28 cellular contexts compared by ENCODE assay signal in genomic region chr15:23750776-23751175, GRCh38.
"Had no signal": no experiment of that assay in that cellular context is flagged by ENCODE, and none has a peak within 500 bp of the region (broad histone marks: within the 10 kb centered on the region; RNA-seq: fewer than 3 reads in every experiment).

No MANE protein-coding gene starts in this region.

- DNase-seq: activated CD4-positive, alpha-beta memory T cell treated with anti-CD3 and anti-CD28 coated beads, Interleukin-2, amount 10 ng/mL, durations not matched to agents 7 days and 5 days; activated CD4-positive, alpha-beta T cell treated with anti-CD3 and anti-CD28 coated beads for 1 hour; activated CD4-positive, alpha-beta T cell treated with anti-CD3 and anti-CD28 coated beads for 4 hours; activated CD4-positive, alpha-beta T cell treated with anti-CD3 and anti-CD28 coated beads, Interleukin-2, amount 10 ng/mL, durations not matched to agents 7 days and 5 days; activated CD4-positive, alpha-beta T cell treated with anti-CD3 and anti-CD28 coated beads, Interleukin-2, amount 50 U/mL, for 4 hours; activated CD8-positive, alpha-beta memory T cell treated with anti-CD3 and anti-CD28 coated beads for 24 hours; activated effector memory CD4-positive, alpha-beta T cell treated with Interleukin-2 at 50 U/mL for 16 hours; activated gamma-delta T cell treated with Interleukin-2 at 50 U/mL for 16 hours; activated naive CD4-positive, alpha-beta T cell treated with anti-CD3 and anti-CD28 coated beads for 36 hours; activated naive CD8-positive, alpha-beta T cell treated with anti-CD3 and anti-CD28 coated beads for 36 hours; activated naive CD8-positive, alpha-beta T cell treated with anti-CD3 and anti-CD28 coated beads, Interleukin-2, amount 50 U/mL, for 24 hours; activated T-cell treated with anti-CD3 and anti-CD28 coated beads, Interleukin-2, amount 50 U/mL, for 4 hours; amygdala; aorta; caudate nucleus; cortex of kidney; dermis blood vessel endothelial cell; effector CD8-positive, alpha-beta T cell; esophagus squamous epithelium; foreskin melanocyte; T-helper 2 cell had no signal

- H3K27me3 ChIP-seq: adrenal gland, body of pancreas, esophagus squamous epithelium, gastroesophageal sphincter had no signal

- ATAC-seq: activated naive CD8-positive, alpha-beta T cell treated with anti-CD3 and anti-CD28 coated beads, Interleukin-2, amount 50 U/mL, for 24 hours; activated T-cell treated with anti-CD3 and anti-CD28 coated beads, Interleukin-2, amount 50 U/mL, for 4 hours; activated T-helper 17 cell treated with anti-CD3 and anti-CD28 coated beads, Interleukin-2, amount 50 U/mL, for 72 hours; gastroesophageal sphincter; WTC11 had no signal

- H3K4me1 ChIP-seq: adrenal gland, esophagus squamous epithelium, gastroesophageal sphincter had no signal

- H3K27ac ChIP-seq: adrenal gland, body of pancreas, epithelial cell of prostate, esophagus squamous epithelium, gastroesophageal sphincter had no signal

- H3K4me1 Mint-ChIP-seq: activated CD4-positive, alpha-beta memory T cell treated with anti-CD3 and anti-CD28 coated beads, Interleukin-2, amount 10 ng/mL, durations not matched to agents 7 days and 5 days; activated CD4-positive, alpha-beta T cell treated with anti-CD3 and anti-CD28 coated beads, Interleukin-2, amount 10 ng/mL, durations not matched to agents 7 days and 5 days; activated naive CD4-positive, alpha-beta T cell treated with anti-CD3 and anti-CD28 coated beads, Interleukin-2, amount 50 U/mL, for 24 hours; activated naive CD8-positive, alpha-beta T cell treated with anti-CD3 and anti-CD28 coated beads for 36 hours; activated naive CD8-positive, alpha-beta T cell treated with anti-CD3 and anti-CD28 coated beads, Interleukin-2, amount 50 U/mL, for 24 hours; activated T-helper 17 cell treated with anti-CD3 and anti-CD28 coated beads, Interleukin-2, amount 50 U/mL, for 72 hours; WTC11 had no signal

- H3K9me3 ChIP-seq: adrenal gland had no signal

- H3K36me3 Mint-ChIP-seq: activated naive CD4-positive, alpha-beta T cell treated with anti-CD3 and anti-CD28 coated beads, Interleukin-2, amount 50 U/mL, for 24 hours; activated naive CD8-positive, alpha-beta T cell treated with anti-CD3 and anti-CD28 coated beads for 36 hours had no signal

- H3K4me3 Mint-ChIP-seq: activated CD4-positive, alpha-beta memory T cell treated with anti-CD3 and anti-CD28 coated beads, Interleukin-2, amount 10 ng/mL, durations not matched to agents 7 days and 5 days; activated CD4-positive, alpha-beta T cell treated with anti-CD3 and anti-CD28 coated beads, Interleukin-2, amount 10 ng/mL, durations not matched to agents 7 days and 5 days; activated naive CD4-positive, alpha-beta T cell treated with anti-CD3 and anti-CD28 coated beads for 36 hours; activated naive CD4-positive, alpha-beta T cell treated with anti-CD3 and anti-CD28 coated beads, Interleukin-2, amount 50 U/mL, for 24 hours; activated naive CD8-positive, alpha-beta T cell treated with anti-CD3 and anti-CD28 coated beads for 36 hours; activated naive CD8-positive, alpha-beta T cell treated with anti-CD3 and anti-CD28 coated beads, Interleukin-2, amount 50 U/mL, for 24 hours; activated T-cell treated with anti-CD3 and anti-CD28 coated beads, Interleukin-2, amount 50 U/mL, for 4 hours; activated T-helper 17 cell treated with anti-CD3 and anti-CD28 coated beads, Interleukin-2, amount 50 U/mL, for 72 hours; WTC11 had no signal

- H3K27me3 Mint-ChIP-seq: activated CD4-positive, alpha-beta memory T cell treated with anti-CD3 and anti-CD28 coated beads, Interleukin-2, amount 10 ng/mL, durations not matched to agents 7 days and 5 days; activated CD4-positive, alpha-beta T cell treated with anti-CD3 and anti-CD28 coated beads, Interleukin-2, amount 10 ng/mL, durations not matched to agents 7 days and 5 days; activated naive CD4-positive, alpha-beta T cell treated with anti-CD3 and anti-CD28 coated beads, Interleukin-2, amount 50 U/mL, for 24 hours; activated naive CD8-positive, alpha-beta T cell treated with anti-CD3 and anti-CD28 coated beads for 36 hours; activated naive CD8-positive, alpha-beta T cell treated with anti-CD3 and anti-CD28 coated beads, Interleukin-2, amount 50 U/mL, for 24 hours; activated T-helper 17 cell treated with anti-CD3 and anti-CD28 coated beads, Interleukin-2, amount 50 U/mL, for 72 hours had no signal

- H3K27ac Mint-ChIP-seq: activated CD4-positive, alpha-beta memory T cell treated with anti-CD3 and anti-CD28 coated beads, Interleukin-2, amount 10 ng/mL, durations not matched to agents 7 days and 5 days; activated CD4-positive, alpha-beta T cell treated with anti-CD3 and anti-CD28 coated beads, Interleukin-2, amount 10 ng/mL, durations not matched to agents 7 days and 5 days; activated naive CD4-positive, alpha-beta T cell treated with anti-CD3 and anti-CD28 coated beads for 36 hours; activated naive CD4-positive, alpha-beta T cell treated with anti-CD3 and anti-CD28 coated beads, Interleukin-2, amount 50 U/mL, for 24 hours; activated naive CD8-positive, alpha-beta T cell treated with anti-CD3 and anti-CD28 coated beads for 36 hours; activated naive CD8-positive, alpha-beta T cell treated with anti-CD3 and anti-CD28 coated beads, Interleukin-2, amount 50 U/mL, for 24 hours; activated T-helper 17 cell treated with anti-CD3 and anti-CD28 coated beads, Interleukin-2, amount 50 U/mL, for 72 hours; WTC11 had no signal

- H3K4me3 ChIP-seq: adrenal gland, body of pancreas, esophagus squamous epithelium, gastroesophageal sphincter had no signal

- H3K36me3 ChIP-seq: adrenal gland, esophagus squamous epithelium, gastroesophageal sphincter had no signal
